8 cellular contexts compared by ENCODE assay signal in genomic region chr3:51995346-51996156, GRCh38. TPM values are rescaled to one million over a fixed set of nuclear protein-coding genes. Genes with fewer than 3 reads are reported as not detected.
DNase-seq lines count a peak whose midpoint lies in the region; ATAC-seq, FAIRE-seq and TF ChIP-seq lines count a peak whose summit lies in the region.

Gene RPL29 (minus strand): TSS chr3:51995895. CDS start chr3:51995461, 434 bp downstream.

- TF ChIP-seq POLR2A in spleen (IDR thresholded peaks at IDR 0.05), result peak; percentile 24 to 58 (median 32)

- H3K27ac ChIP-seq in spleen, result peak within 1 kb of the TSS; percentile 79 to 93 (median 88)

- WGBS in spleen, 5 donors, result 0 to 1% (median 0%) methylated on average over 40 of the region's 40 CpGs

- H3K27me3 ChIP-seq in bronchial epithelial cell (ENCODE audit: control insufficient read depth, insufficient read depth, low read length) (no peaks in the 10 kb centered on the region), spleen (replicated peaks in 1 of 7) (no peaks in the 10 kb centered on the region)

- H3K27ac Mint-ChIP-seq in WTC11, result peak within 1 kb of the TSS; percentile 100

- FAIRE-seq in bronchial epithelial cell (lab: Jason Lieb, UNC), result no peak

- DNase-seq in AG08395 (ENCODE audit: low spot score), result peak; percentile 97
- peak; percentile 91 for DNase-seq in NCI-H345 (lab: John Stamatoyannopoulos, UW)
- DNase-seq in WTC11 (ENCODE audit: low spot score), result peak; percentile 92
- peak; percentile 89 for DNase-seq in bronchial epithelial cell (ENCODE audit: low read depth)
- DNase-seq in inferior parietal cortex (ENCODE audit: extremely low spot score), result peak; percentile 95
- DNase-seq in spleen, result peak; percentile 94

- TF ChIP-seq CTCF in WTC11 (IDR thresholded peaks at IDR 0.05) (no peak), bronchial epithelial cell (IDR thresholded peaks at IDR 0.05; ENCODE audit: insufficient read depth, low read length, severe bottlenecking) (no peak), spleen (IDR thresholded peaks at IDR 0.05 in 8 of 11, conservative IDR thresholded peaks at IDR 0.05 in 3 of 11) (peak in 10 of 11 experiments; percentile 13 to 62 (median 49))

- H3K4me3 Mint-ChIP-seq in WTC11, result peak within 1 kb of the TSS; percentile 99

- 0 out of 2 replicates have a peak, but pooled peaks cover 2% of the 10 kb centered on the region for H3K9me3 Mint-ChIP-seq in WTC11

- H3K36me3 ChIP-seq in bronchial epithelial cell (ENCODE audit: control insufficient read depth, insufficient read depth, low read length) (peaks cover 17% of the 10 kb centered on the region), spleen (peaks cover 4 to 46% (median 35%) of the 10 kb centered on the region in 6 donors)

- CTCF ChIA-PET in WTC11 (lab: Charles Lee), result interaction anchor here (0.7 to 1.7 kb wide), 17 partner anchors 9 to 451 kb away, joined by 3 to 27 read pairs (median 5); partner anchors contain the start of genes ABHD14A, ABHD14B, ACY1 and DUSP7

- ATAC-seq in GM18907 (IDR thresholded peaks at IDR 0.05; ENCODE audit: unreplicated experiment), result peak; percentile 90
- ATAC-seq in HG03159 (IDR thresholded peaks at IDR 0.05; ENCODE audit: unreplicated experiment), result peak; percentile 82
- peak; percentile 85 for ATAC-seq in WTC11

- peaks cover 33% of the 10 kb centered on the region for H3K4me1 Mint-ChIP-seq in WTC11

- H3K36me3 Mint-ChIP-seq in WTC11, result peaks cover 46% of the 10 kb centered on the region

- H3K4me1 ChIP-seq in spleen, result peaks cover 16 to 51% (median 33%) of the 10 kb centered on the region in 6 donors

- no peaks in the 10 kb centered on the region for H3K27me3 Mint-ChIP-seq in WTC11 (ENCODE audit: low read depth)

- POLR2A ChIA-PET in WTC11 (lab: Charles Lee), result interaction anchor here (0.5 to 1.9 kb wide), 16 partner anchors 8 to 430 kb away, joined by 3 to 14 read pairs (median 4); partner anchors contain the start of genes ABHD14B, ACY1, GPR62 and PCBP4

- intact Hi-C loops in spleen (cut with DNase I; ENCODE audit: low total_unique reads), result loop anchor here (10.0 kb wide), 1 partner anchor 51 kb away; the partner anchor contains the start of genes PARP3 and RRP9

- H3K4me3 ChIP-seq in bronchial epithelial cell (ENCODE audit: low read depth, low read length), result peak within 1 kb of the TSS; percentile 86
- H3K4me3 ChIP-seq in spleen, result peak within 1 kb of the TSS; percentile 55 to 84 (median 68)

- no peaks in the 10 kb centered on the region for H3K9me3 ChIP-seq in spleen

TF ChIP-seq in WTC11, 78 proteins besides CTCF, POLR2A, EP300 and RAD21 (continues in another document):
- no peak; the same call in 1 of the 2 replicates for TF ChIP-seq SMAD3 (CRISPR knock-in tag; IDR thresholded peaks at IDR 0.05; ENCODE audit: borderline replicate concordance)
- 0 out of 2 replicates have a peak, but pooled peaks have one; percentile 42 for TF ChIP-seq E2F1 (CRISPR knock-in tag; IDR thresholded peaks at IDR 0.05)
- 0 out of 2 replicates have a peak, but pooled peaks have one; percentile 19 for TF ChIP-seq USF2 (CRISPR knock-in tag; IDR thresholded peaks at IDR 0.05)
- 0 out of 2 replicates have a peak, but pooled peaks have one; percentile 35 for TF ChIP-seq AR (CRISPR knock-in tag; IDR thresholded peaks at IDR 0.05)
- no peak for TF ChIP-seq ZMAT4 (CRISPR knock-in tag; IDR thresholded peaks at IDR 0.05)
- TF ChIP-seq TP53 (CRISPR knock-in tag; IDR thresholded peaks at IDR 0.05), result peak; percentile 61; the same call in 1 of the 2 replicates
- peak; percentile 8; the same call in 1 of the 2 replicates for TF ChIP-seq ZNF416 (CRISPR knock-in tag; IDR thresholded peaks at IDR 0.05)
- TF ChIP-seq ZNF263 (CRISPR knock-in tag; IDR thresholded peaks at IDR 0.05; ENCODE audit: low read depth), result no peak
- 0 out of 2 replicates have a peak, but pooled peaks have one; percentile 23 for TF ChIP-seq PRDM15 (CRISPR knock-in tag; IDR thresholded peaks at IDR 0.05)
- TF ChIP-seq NR3C1 (CRISPR knock-in tag; conservative IDR thresholded peaks at IDR 0.05; ENCODE audit: low read depth), result no peak
- TF ChIP-seq ATF3 (CRISPR knock-in tag; conservative IDR thresholded peaks at IDR 0.05), result no peak
- no peak for TF ChIP-seq RELA (CRISPR knock-in tag; IDR thresholded peaks at IDR 0.05; ENCODE audit: borderline replicate concordance)

RNA-seq across cellular contexts. Expression of gene RPL29, which starts in this region (rescaled TPM):
- total RNA-seq in WTC11 (2021) (1,343 to 1,592 TPM (median 1,542 TPM) in 3 replicates), bronchial epithelial cell (1,196 and 1,940 TPM in 2 replicates), spleen (1,000 to 10,000 TPM in 4 of 7 donors, 100 to 1,000 TPM in 3; 684 to 1,403 (median 1,036) TPM)
- polyA plus RNA-seq in spleen, result 1,000 to 10,000 TPM; 3,003 to 4,302 (median 4,113) TPM

Comparison
In these comparisons a context has a peak if more than half of its experiments do, and no peak if none do; other contexts are left out.
1. Peak in every context shown above with its lines: DNase-seq, ATAC-seq, H3K4me3 ChIP-seq and H3K27ac ChIP-seq.
2. CTCF ChIP-seq: peak in spleen (10 of 11); none in WTC11 (single experiment) and bronchial epithelial cell (single experiment).